Comparison of ENCODE assay signal across 8 cellular contexts in the genomic region with DNA sequence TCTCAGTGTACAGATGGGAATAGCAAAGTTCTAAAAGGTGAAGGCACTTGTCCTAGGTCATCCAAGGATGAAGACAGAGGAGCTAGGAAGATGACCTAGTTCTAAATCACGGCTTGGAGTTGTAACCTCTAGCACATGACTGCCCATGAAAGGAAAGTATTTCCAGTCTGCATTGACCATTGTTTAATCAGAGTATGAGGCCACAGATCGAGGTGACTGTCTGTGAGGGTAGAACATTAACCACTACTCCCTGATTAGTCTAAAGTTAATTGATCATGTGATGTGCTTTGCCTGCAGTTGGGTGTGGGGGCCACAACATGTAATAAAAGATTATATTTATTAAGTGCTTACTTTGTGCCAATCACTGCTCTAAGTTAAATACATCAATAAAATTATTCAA. TPM values are rescaled to one million over a fixed set of nuclear protein-coding genes. Genes with fewer than 3 reads are reported as not detected.
DNase-seq lines count a peak whose midpoint lies in the region; ATAC-seq, FAIRE-seq and TF ChIP-seq lines count a peak whose summit lies in the region.

No MANE protein-coding gene starts in this region.

- CTCF ChIA-PET in endothelial cell of umbilical vein (lab: Charles Lee) (interaction anchor here (0.9 to 4.6 kb wide), 5 partner anchors 9 to 135 kb away, joined by 3 to 33 read pairs (median 6); no protein-coding TSS in a partner anchor), A673 (lab: Charles Lee) (no interaction called here)

- POLR2A ChIA-PET in endothelial cell of umbilical vein (lab: Charles Lee) = interaction anchor here (0.7 kb wide), 1 partner anchor 96 kb away, joined by 7 read pairs; no protein-coding TSS in a partner anchor
- POLR2A ChIA-PET in A673 (lab: Charles Lee; ENCODE audit: low non-redundant PET) = no interaction called here

- no peaks in the 10 kb centered on the region for H3K79me2 ChIP-seq in endothelial cell of umbilical vein (ENCODE audit: control insufficient read depth, insufficient read depth, low read length)

- peaks cover 24% of the 10 kb centered on the region for H3K27me3 Mint-ChIP-seq in CD4-positive, CD25-positive, alpha-beta regulatory T cell

- DNase-seq in CD4-positive, CD25-positive, alpha-beta regulatory T cell = no peak
- DNase-seq in endothelial cell of umbilical vein (ENCODE audit: low read depth, low spot score) (no peak), NCI-H2227 (lab: John Stamatoyannopoulos, UW; ENCODE audit: unreplicated experiment) (no peak), NCI-H1417 treated with DMSO at 0.1 percent for 48 hours (lab: John Stamatoyannopoulos, UW) (no peak), A673 (ENCODE audit: low spot score) (no peak)
- no peak for DNase-seq in activated CD8-positive, alpha-beta memory T cell treated with anti-CD3 and anti-CD28 coated beads for 24 hours

- peak overlapping the region in 1 of 3 donors; percentile 43 for H3K27ac Mint-ChIP-seq in CD4-positive, CD25-positive, alpha-beta regulatory T cell

- BruUV-seq in endothelial cell of umbilical vein (replicated peaks; lab: Mats Ljungman, UMichigan) (no TSS peak), A673 (replicated peaks; lab: Mats Ljungman, UMichigan) (no TSS peak)

- H3K4me1 Mint-ChIP-seq in CD4-positive, CD25-positive, alpha-beta regulatory T cell = peaks cover 16 to 26% (median 20%) of the 10 kb centered on the region in 4 donors

- TF ChIP-seq CTCF in endothelial cell of umbilical vein (IDR thresholded peaks at IDR 0.05; ENCODE audit: extremely low read depth in 1 of 2, insufficient read depth in 1 of 2, low read depth in 1 of 2, low read length in 2 of 2) (no peak), A673 (conservative IDR thresholded peaks at IDR 0.05; ENCODE audit: low read depth, low read length) (no peak)

- no peaks in the 10 kb centered on the region for H3K27me3 ChIP-seq in CD4-positive, CD25-positive, alpha-beta regulatory T cell (ENCODE audit: control insufficient read depth, insufficient read depth, low read length)
- H3K27me3 ChIP-seq in endothelial cell of umbilical vein (ENCODE audit: control insufficient read depth in 2 of 2, insufficient read depth in 2 of 2, low read length in 2 of 2) (no peaks in the 10 kb centered on the region), A673 (replicated peaks; ENCODE audit: insufficient read depth, low read depth, low read length, poor library complexity) (no peaks in the 10 kb centered on the region)

- no peak overlapping the region for H3K27ac ChIP-seq in CD4-positive, CD25-positive, alpha-beta regulatory T cell (ENCODE audit: insufficient read depth, low read length, poor library complexity, severe bottlenecking)
- no peak overlapping the region for H3K27ac ChIP-seq in endothelial cell of umbilical vein (ENCODE audit: insufficient read depth, low read depth, low read length)
- no peak overlapping the region for H3K27ac ChIP-seq in A673 (ENCODE audit: low read depth, low read length, poor library complexity, severe bottlenecking)

- H3K36me3 ChIP-seq in CD4-positive, CD25-positive, alpha-beta regulatory T cell (ENCODE audit: control insufficient read depth, insufficient read depth, low read length) = no peaks in the 10 kb centered on the region
- H3K36me3 ChIP-seq in endothelial cell of umbilical vein (ENCODE audit: control insufficient read depth in 2 of 2, extremely low read depth in 1 of 2, insufficient read depth in 2 of 2, low read length in 2 of 2) (no peaks in the 10 kb centered on the region), A673 (ENCODE audit: insufficient read depth, low read length, poor library complexity, severe bottlenecking) (no peaks in the 10 kb centered on the region)

- intact Hi-C loops in endothelial cell of umbilical vein (cut with micrococcal nuclease) (loop anchor here (1.0 kb wide), 1 partner anchor 67 kb away; no protein-coding TSS in a partner anchor), A673 (cut with micrococcal nuclease; ENCODE audit: unreplicated experiment) (no loop called here)

- H2AFZ ChIP-seq in endothelial cell of umbilical vein (ENCODE audit: low read depth, low read length) = peak overlapping the region; percentile 23

- dilution Hi-C loops in endothelial cell of umbilical vein (cut with MboI; ENCODE audit: extremely low pct_ligation_motif_present, low sequenced_read_pairs) = no loop called here

- no peaks in the 10 kb centered on the region for H3K9me1 ChIP-seq in endothelial cell of umbilical vein (replicated peaks; ENCODE audit: control insufficient read depth, extremely low read depth, insufficient read depth, low read length)

- no peaks in the 10 kb centered on the region for H3K9me3 ChIP-seq in CD4-positive, CD25-positive, alpha-beta regulatory T cell (ENCODE audit: control insufficient read depth in 2 of 2, low read length in 2 of 2)
- H3K9me3 ChIP-seq in endothelial cell of umbilical vein (replicated peaks; ENCODE audit: control insufficient read depth, insufficient read depth, low read length) (no peaks in the 10 kb centered on the region), A673 (ENCODE audit: low read depth, low read length, poor library complexity, severe bottlenecking) (no peaks in the 10 kb centered on the region)

- peak overlapping the region; percentile 65 for H3K4me3 ChIP-seq in CD4-positive, CD25-positive, alpha-beta regulatory T cell (ENCODE audit: low read depth, low read length)
- H3K4me3 ChIP-seq in endothelial cell of umbilical vein (replicated peaks in 1 of 3; ENCODE audit: insufficient read depth in 1 of 3, low read depth in 1 of 3, low read length in 3 of 3) = no peak overlapping the region
- no peak overlapping the region for H3K4me3 ChIP-seq in A673 (ENCODE audit: low read depth, low read length, poor library complexity, severe bottlenecking)

- no peaks in the 10 kb centered on the region for H4K20me1 ChIP-seq in endothelial cell of umbilical vein (replicated peaks; ENCODE audit: control insufficient read depth, extremely low read depth, insufficient read depth, low read length)

- FAIRE-seq in endothelial cell of umbilical vein (lab: Jason Lieb, UNC) = peak; percentile 28

- H3K4me3 Mint-ChIP-seq in CD4-positive, CD25-positive, alpha-beta regulatory T cell = peak overlapping the region in 3 of 4 donors; percentile 21 to 68 (median 62)

- no peak for ATAC-seq in CD4-positive, CD25-positive, alpha-beta regulatory T cell (ENCODE audit: low read depth in 2 of 2)
- ATAC-seq in GM21367 (IDR thresholded peaks at IDR 0.05; ENCODE audit: unreplicated experiment) = peak; percentile 22
- ATAC-seq in HG03378 (IDR thresholded peaks at IDR 0.05; ENCODE audit: unreplicated experiment) = peak; percentile 46

- H3K4me1 ChIP-seq in CD4-positive, CD25-positive, alpha-beta regulatory T cell (ENCODE audit: control insufficient read depth, insufficient read depth, low read length, poor library complexity, severe bottlenecking) = peaks cover 16% of the 10 kb centered on the region
- H3K4me1 ChIP-seq in endothelial cell of umbilical vein (ENCODE audit: control insufficient read depth, extremely low read depth, insufficient read depth, low read length) (peaks cover 38% of the 10 kb centered on the region), A673 (ENCODE audit: insufficient read depth, low read length, poor library complexity, severe bottlenecking) (no peaks in the 10 kb centered on the region)

- TF ChIP-seq POLR2A in endothelial cell of umbilical vein (IDR thresholded peaks at IDR 0.05; ENCODE audit: low read depth, low read length) = no peak

- H3K9ac ChIP-seq in endothelial cell of umbilical vein (replicated peaks; ENCODE audit: extremely low read depth, insufficient read depth, low read length) = no peak overlapping the region

- no peaks in the 10 kb centered on the region for H3K9me3 Mint-ChIP-seq in CD4-positive, CD25-positive, alpha-beta regulatory T cell

- H3K36me3 Mint-ChIP-seq in CD4-positive, CD25-positive, alpha-beta regulatory T cell = no peaks in the 10 kb centered on the region

- peak overlapping the region; percentile 83 for H3K4me2 ChIP-seq in endothelial cell of umbilical vein (ENCODE audit: insufficient read depth, low read length)

TF ChIP-seq in endothelial cell of umbilical vein, 7 proteins besides CTCF, POLR2A, EP300 and RAD21:
- TF ChIP-seq EZH2 (IDR thresholded peaks at IDR 0.05; ENCODE audit: borderline replicate concordance, low read depth, low read length, severe bottlenecking) = no peak
- no peak for TF ChIP-seq GATA2 (IDR thresholded peaks at IDR 0.05; ENCODE audit: insufficient read depth, insufficient read length, low read depth, low read length)
- TF ChIP-seq FOS (IDR thresholded peaks at IDR 0.05; ENCODE audit: borderline replicate concordance, insufficient read depth, low read length) = no peak
- TF ChIP-seq MYC (IDR thresholded peaks at IDR 0.05; ENCODE audit: low read depth, low read length) = no peak
- TF ChIP-seq POLR2AphosphoS5 (IDR thresholded peaks at IDR 0.05; ENCODE audit: insufficient read depth, low read depth, low read length) = no peak
- TF ChIP-seq, protein P1, sequence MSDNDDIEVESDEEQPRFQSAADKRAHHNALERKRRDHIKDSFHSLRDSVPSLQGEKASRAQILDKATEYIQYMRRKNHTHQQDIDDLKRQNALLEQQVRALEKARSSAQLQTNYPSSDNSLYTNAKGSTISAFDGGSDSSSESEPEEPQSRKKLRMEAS (IDR thresholded peaks at IDR 0.05; ENCODE audit: insufficient read depth, insufficient read length) = no peak
- TF ChIP-seq JUN (IDR thresholded peaks at IDR 0.05; ENCODE audit: borderline replicate concordance, insufficient read depth, insufficient read length, low read depth) = no peak

RNA-seq across cellular contexts. Expression of a gene that starts 0.7 kb away (rescaled TPM):
- total RNA-seq in CD4-positive, CD25-positive, alpha-beta regulatory T cell = not detected
- not detected for polyA plus RNA-seq in CD4-positive, CD25-positive, alpha-beta regulatory T cell
- total RNA-seq in endothelial cell of umbilical vein (13.6 and 14.3 TPM in 2 replicates), A673 (2021) (0.04 TPM in 1 of 2 replicates, not detected in the other)
- 7.3 and 8.4 TPM in 2 replicates for polyA plus RNA-seq in endothelial cell of umbilical vein
- polyA plus RNA-seq in endothelial cell of umbilical vein (2011; cell fraction: cytosol; rRNA removed) = 6.1 and 7.4 TPM in 2 replicates
- 19.5 and 23.9 TPM in 2 replicates for polyA plus RNA-seq in endothelial cell of umbilical vein (2011; cell fraction: nucleus; rRNA removed)
- 25.3 and 36.9 TPM in 2 replicates for polyA plus RNA-seq in endothelial cell of umbilical vein (2012)
- 16.4 and 19.0 TPM in 2 replicates for polyA minus RNA-seq in endothelial cell of umbilical vein
- polyA minus RNA-seq in endothelial cell of umbilical vein (2011; cell fraction: cytosol; rRNA and poly(A)+ RNA removed) = not detected
- 20.4 and 25.1 TPM in 2 replicates for polyA minus RNA-seq in endothelial cell of umbilical vein (2011; cell fraction: nucleus; rRNA and poly(A)+ RNA removed)

Comparison
In these comparisons a context has a peak if more than half of its experiments do, and no peak if none do; other contexts are left out.
1. ATAC-seq: peak in GM21367 (single experiment) and HG03378 (single experiment); none in CD4-positive, CD25-positive, alpha-beta regulatory T cell (0 of 2).
2. RNA of a gene that starts 0.7 kb away (total RNA-seq): 13.6 to 14.3 TPM in endothelial cell of umbilical vein; not detected in CD4-positive, CD25-positive, alpha-beta regulatory T cell (single experiment) and 0.04 TPM in A673; every median in the first group is over 10 times any median in the second.